ENCODE assay signal across 11 cellular contexts in the genomic region with DNA sequence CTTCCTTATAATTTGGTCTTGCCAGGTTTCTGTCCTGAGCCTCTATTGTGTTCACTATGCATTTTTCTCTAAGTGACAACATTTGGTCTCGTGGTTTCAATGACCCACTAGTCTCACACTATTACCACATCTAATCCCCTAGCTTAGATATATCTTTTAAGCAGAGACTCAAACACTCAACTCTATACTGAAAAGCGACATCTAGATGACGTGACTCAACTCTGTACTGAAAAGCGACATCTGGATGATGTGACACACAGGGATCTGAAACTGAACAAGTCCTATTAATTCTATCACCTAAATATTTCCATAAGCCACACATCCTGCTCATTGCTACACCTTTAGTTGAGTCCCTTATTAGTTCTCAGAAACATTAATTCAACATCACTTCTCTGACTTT.
DNase-seq lines count a peak whose midpoint lies in the region; ATAC-seq lines count a peak whose summit lies in the region.
"Had no signal": no experiment of that assay in that cellular context is flagged by ENCODE, and none has a peak within 500 bp of the region (broad histone marks: within the 10 kb centered on the region; RNA-seq: fewer than 3 reads in every experiment).

No MANE protein-coding gene starts in this region.

- H3K27ac Mint-ChIP-seq in activated T-cell treated with anti-CD3 and anti-CD28 coated beads, Interleukin-2, amount 50 U/mL, for 24 hours: peak overlapping the region; percentile 81
- no peak overlapping the region for H3K27ac Mint-ChIP-seq in stimulated activated effector memory CD8-positive, alpha-beta T cell treated with anti-CD3 and anti-CD28 coated beads, Interleukin-12 subunit alpha, Interleukin-12 subunit beta, amount 100 ng/mL, for 72 hours
- H3K27ac Mint-ChIP-seq: B cell had no signal

- intact Hi-C loops in sciatic nerve (cut with DNase I): no loop called here

- no peak for DNase-seq in activated T-cell treated with anti-CD3 and anti-CD28 coated beads, Interleukin-2, amount 50 U/mL, for 24 hours
- DNase-seq in activated T-cell treated with anti-CD3 and anti-CD28 coated beads for 4 hours (no peak), NCI-H345 treated with DMSO at 0.1 percent for 48 hours (lab: John Stamatoyannopoulos, UW; ENCODE audit: unreplicated experiment) (no peak), sciatic nerve (ENCODE audit: low spot score) (no peak), cerebellar nuclear complex (lab: John Stamatoyannopoulos, UW) (no peak)
- DNase-seq in stimulated activated effector memory CD8-positive, alpha-beta T cell treated with anti-CD3 and anti-CD28 coated beads, Interleukin-12 subunit alpha, Interleukin-12 subunit beta, amount 100 ng/mL, for 72 hours (ENCODE audit: low spot score in 2 of 2): no peak
- DNase-seq: amygdala, NCI-H2029 treated with DMSO at 0.1 percent for 48 hours had no signal

- peaks cover 33% of the 10 kb centered on the region for H3K4me1 Mint-ChIP-seq in activated T-cell treated with anti-CD3 and anti-CD28 coated beads, Interleukin-2, amount 50 U/mL, for 24 hours (ENCODE audit: low read depth)
- peaks cover 10% of the 10 kb centered on the region for H3K4me1 Mint-ChIP-seq in stimulated activated effector memory CD8-positive, alpha-beta T cell treated with anti-CD3 and anti-CD28 coated beads, Interleukin-12 subunit alpha, Interleukin-12 subunit beta, amount 100 ng/mL, for 72 hours

- no peaks in the 10 kb centered on the region for H3K36me3 Mint-ChIP-seq in activated T-cell treated with anti-CD3 and anti-CD28 coated beads, Interleukin-2, amount 50 U/mL, for 24 hours (ENCODE audit: low read depth)
- H3K36me3 Mint-ChIP-seq in stimulated activated effector memory CD8-positive, alpha-beta T cell treated with anti-CD3 and anti-CD28 coated beads, Interleukin-12 subunit alpha, Interleukin-12 subunit beta, amount 100 ng/mL, for 72 hours: no peaks in the 10 kb centered on the region

- H3K4me3 Mint-ChIP-seq in activated T-cell treated with anti-CD3 and anti-CD28 coated beads, Interleukin-2, amount 50 U/mL, for 24 hours: no peak overlapping the region
- no peak overlapping the region for H3K4me3 Mint-ChIP-seq in stimulated activated effector memory CD8-positive, alpha-beta T cell treated with anti-CD3 and anti-CD28 coated beads, Interleukin-12 subunit alpha, Interleukin-12 subunit beta, amount 100 ng/mL, for 72 hours
- H3K4me3 Mint-ChIP-seq: B cell had no signal

- H3K9me3 Mint-ChIP-seq in activated T-cell treated with anti-CD3 and anti-CD28 coated beads, Interleukin-2, amount 50 U/mL, for 24 hours: no peaks in the 10 kb centered on the region
- H3K9me3 Mint-ChIP-seq in stimulated activated effector memory CD8-positive, alpha-beta T cell treated with anti-CD3 and anti-CD28 coated beads, Interleukin-12 subunit alpha, Interleukin-12 subunit beta, amount 100 ng/mL, for 72 hours: no peaks in the 10 kb centered on the region

- ATAC-seq in GM21619 (IDR thresholded peaks at IDR 0.05; ENCODE audit: unreplicated experiment) (peak; percentile 98), HG03439 (IDR thresholded peaks at IDR 0.05; ENCODE audit: unreplicated experiment) (peak; percentile 98), sciatic nerve (no peak)
- peak; percentile 99 for ATAC-seq in stimulated activated effector memory CD8-positive, alpha-beta T cell treated with anti-CD3 and anti-CD28 coated beads, Interleukin-12 subunit alpha, Interleukin-12 subunit beta, amount 100 ng/mL, for 72 hours

- H3K27me3 Mint-ChIP-seq in activated T-cell treated with anti-CD3 and anti-CD28 coated beads, Interleukin-2, amount 50 U/mL, for 24 hours: no peaks in the 10 kb centered on the region
- H3K27me3 Mint-ChIP-seq: B cell had no signal
